ENCODE assay signal across 14 cellular contexts in genomic region chr3:89179355-89179997, GRCh38.
DNase-seq lines count a peak whose midpoint lies in the region; ATAC-seq and TF ChIP-seq lines count a peak whose summit lies in the region.
"Had no signal": no experiment of that assay in that cellular context is flagged by ENCODE, and none has a peak within 500 bp of the region (broad histone marks: within the 10 kb centered on the region; RNA-seq: fewer than 3 reads in every experiment).

No MANE protein-coding gene starts in this region.

- no peaks in the 10 kb centered on the region for H3F3A ChIP-seq in MM.1S (ENCODE audit: insufficient read depth, low read length)

- H3K36me3 ChIP-seq in MM.1S (replicated peaks; ENCODE audit: insufficient read depth, low read length) = no peaks in the 10 kb centered on the region
- no peaks in the 10 kb centered on the region for H3K36me3 ChIP-seq in gastrocnemius medialis
- H3K36me3 ChIP-seq: vagina had no signal

- ATAC-seq in GM21526 (IDR thresholded peaks at IDR 0.05; ENCODE audit: low FRiP score, unreplicated experiment) (peak; percentile 64), gastrocnemius medialis (no peak)
- ATAC-seq: PC-3 had no signal

- TF ChIP-seq CTCF in 22Rv1 (IDR thresholded peaks at IDR 0.05) = no peak
- TF ChIP-seq CTCF in MM.1S (IDR thresholded peaks at IDR 0.05; ENCODE audit: low read length) = no peak
- TF ChIP-seq CTCF in gastrocnemius medialis (IDR thresholded peaks at IDR 0.05 in 4 of 5, conservative IDR thresholded peaks at IDR 0.05 in 1 of 5) = no peak

- TF ChIP-seq POLR2A in gastrocnemius medialis (IDR thresholded peaks at IDR 0.05) = no peak

- peak overlapping the region; percentile 20; the same call in 1 of the 2 replicates for H3K27ac ChIP-seq in 22Rv1
- peak overlapping the region; percentile 7; the same call in 1 of the 2 replicates for H3K27ac ChIP-seq in MM.1S (ENCODE audit: low read length)
- no peak overlapping the region for H3K27ac ChIP-seq in gastrocnemius medialis
- H3K27ac ChIP-seq: vagina had no signal

- intact Hi-C loops in gastrocnemius medialis (cut with DNase I; ENCODE audit: low total_unique reads) = no loop called here

- H3K4me3 ChIP-seq in MM.1S (ENCODE audit: low read length) = no peak overlapping the region
- H3K4me3 ChIP-seq in gastrocnemius medialis = no peak overlapping the region
- H3K4me3 ChIP-seq: vagina had no signal

- H3K9me2 ChIP-seq in MM.1S (replicated peaks; ENCODE audit: insufficient read depth, low read length) = no peaks in the 10 kb centered on the region

- H3K4me1 ChIP-seq in MM.1S (ENCODE audit: low read length) (0 out of 2 replicates have a peak, but pooled peaks cover 5% of the 10 kb centered on the region), gastrocnemius medialis (no peaks in the 10 kb centered on the region)

- H3K27me3 ChIP-seq in MM.1S (replicated peaks; ENCODE audit: insufficient read depth, low read length) (no peaks in the 10 kb centered on the region), gastrocnemius medialis (no peaks in the 10 kb centered on the region)
- H3K27me3 ChIP-seq: vagina had no signal

- DNase-seq in MM.1S = peak; percentile 59
- DNase-seq in fibroblast of peridontal ligament (ENCODE audit: extremely low read depth) = peak; percentile 61
- no peak for DNase-seq in NCI-H2227 (lab: John Stamatoyannopoulos, UW; ENCODE audit: unreplicated experiment)
- no peak for DNase-seq in gastrocnemius medialis
- DNase-seq in NCI-H2227 treated with DMSO at 0.1 percent for 48 hours (lab: John Stamatoyannopoulos, UW) = no peak
- DNase-seq in activated CD4-positive, alpha-beta T cell treated with anti-CD3 and anti-CD28 coated beads, Interleukin-2, amount 50 U/mL, for 1 hour = no peak
- DNase-seq: activated CD4-positive, CD25-positive, alpha-beta regulatory T cell treated with anti-CD3 and anti-CD28 coated beads, Interleukin-2, amount 50 U/mL, for 72 hours; glutamatergic neuron; HFFc6; KG1 had no signal

- H3K9me3 ChIP-seq in MM.1S (replicated peaks; ENCODE audit: insufficient read depth, low read length) (no peaks in the 10 kb centered on the region), gastrocnemius medialis (no peaks in the 10 kb centered on the region)
- H3K9me3 ChIP-seq: vagina had no signal

- no peak overlapping the region for H2AFZ ChIP-seq in MM.1S (ENCODE audit: low read length)

- in situ Hi-C loops in gastrocnemius medialis (cut with MboI; ENCODE audit: low sequenced_read_pairs in 4 of 4) = no loop called here

- no peaks in the 10 kb centered on the region for H4K20me1 ChIP-seq in MM.1S (ENCODE audit: insufficient read depth, low read length)

- H3K79me2 ChIP-seq in MM.1S (ENCODE audit: low read length) = no peaks in the 10 kb centered on the region

- 0 out of 2 replicates have a peak overlapping the region, but pooled peaks have one; percentile 2 for H3K4me2 ChIP-seq in MM.1S (ENCODE audit: low read depth, low read length)

- no peak overlapping the region for H3K9ac ChIP-seq in MM.1S (ENCODE audit: low read length)

Comparison
In these comparisons a context has a peak if more than half of its experiments do, and no peak if none do; other contexts are left out.
1. H3K27ac ChIP-seq: peak in 22Rv1 (single experiment) and MM.1S (single experiment); none in gastrocnemius medialis (0 of 4).
2. DNase-seq: peak in MM.1S (single experiment) and fibroblast of peridontal ligament (single experiment); none in NCI-H2227 (single experiment), gastrocnemius medialis (0 of 2), NCI-H2227 treated with DMSO at 0.1 percent for 48 hours (single experiment) and activated CD4-positive, alpha-beta T cell treated with anti-CD3 and anti-CD28 coated beads, Interleukin-2, amount 50 U/mL, for 1 hour (single experiment).